Comparison of ENCODE assay signal across 30 cellular contexts in genomic region chr3:8519774-8520448, GRCh38. TPM values are rescaled to one million over a fixed set of nuclear protein-coding genes. Genes with fewer than 3 reads are reported as not detected.
A peak's percentile ranks its signal among the peaks of the same experiment; 100 is the strongest.
DNase-seq lines count a peak whose midpoint lies in the region; ATAC-seq, FAIRE-seq and TF ChIP-seq lines count a peak whose summit lies in the region.
"Had no signal": no experiment of that assay in that cellular context is flagged by ENCODE, and none has a peak within 500 bp of the region (broad histone marks: within the 10 kb centered on the region; RNA-seq: fewer than 3 reads in every experiment).

No MANE protein-coding gene starts in this region.

- no peak for FAIRE-seq in H1 (lab: Jason Lieb, UNC)
- FAIRE-seq: GM18507, islet of Langerhans, RCC 7860 had no signal

- POLR2A ChIA-PET in MCF 10A (lab: Yijun Ruan, JAX) (no interaction called here), H1 (lab: Charles Lee; ENCODE audit: partially characterized antibody) (no interaction called here)

- TF ChIP-seq CTCF in MCF 10A (IDR thresholded peaks at IDR 0.05; ENCODE audit: unreplicated experiment) (no peak), breast epithelium (IDR thresholded peaks at IDR 0.05) (no peak), H1 (IDR thresholded peaks at IDR 0.05; ENCODE audit: control extremely low read depth in 1 of 3, insufficient read depth in 1 of 3, low read depth in 1 of 3, low read length in 3 of 3) (no peak), osteocyte (IDR thresholded peaks at IDR 0.05) (no peak), upper lobe of right lung (IDR thresholded peaks at IDR 0.05) (no peak)

- H2BK12ac ChIP-seq in H1 (ENCODE audit: low read depth, low read length), result no peak overlapping the region

- H3K14ac ChIP-seq in H1 (ENCODE audit: insufficient read length), result no peak overlapping the region

- peaks cover 8% of the 10 kb centered on the region for H3K9me3 Mint-ChIP-seq in MCF 10A (ENCODE audit: unreplicated experiment)
- H3K9me3 Mint-ChIP-seq in osteocyte (ENCODE audit: unreplicated experiment), result peaks cover 6% of the 10 kb centered on the region
- H3K9me3 Mint-ChIP-seq: activated naive CD4-positive, alpha-beta T cell treated with anti-CD3 and anti-CD28 coated beads, Interleukin-2, amount 10 ng/mL, durations not matched to agents 7 days and 5 days; dendritic cell treated with granulocyte-macrophage colony-stimulating factor and Interleukin-4, amounts not matched to agents 40 ng/mL and 50 ng/mL, for 4 days had no signal

- H2BK120ac ChIP-seq in H1 (replicated peaks; ENCODE audit: low read depth, low read length), result no peak overlapping the region

- H2AK5ac ChIP-seq in H1 (ENCODE audit: low read depth, low read length), result no peak overlapping the region

- H3K27me3 ChIP-seq in breast epithelium, result no peaks in the 10 kb centered on the region
- no peaks in the 10 kb centered on the region for H3K27me3 ChIP-seq in H1 (replicated peaks in 1 of 4; ENCODE audit: control insufficient read depth in 3 of 4, extremely low read depth in 1 of 4, insufficient read depth in 3 of 4, low read length in 3 of 4)
- no peaks in the 10 kb centered on the region for H3K27me3 ChIP-seq in upper lobe of right lung
- H3K27me3 ChIP-seq: suprapubic skin had no signal

- H3K27me3 Mint-ChIP-seq in MCF 10A (ENCODE audit: insufficient read depth, unreplicated experiment) (no peaks in the 10 kb centered on the region), osteocyte (ENCODE audit: unreplicated experiment) (no peaks in the 10 kb centered on the region)

- H3K27ac ChIP-seq in breast epithelium (no peak overlapping the region), H1 (ENCODE audit: low read depth, low read length) (no peak overlapping the region), upper lobe of right lung (peak overlapping the region; percentile 40)
- H3K27ac ChIP-seq: 22Rv1, suprapubic skin had no signal

- H3K4me1 Mint-ChIP-seq in MCF 10A (ENCODE audit: insufficient read depth, unreplicated experiment), result peaks cover 21% of the 10 kb centered on the region
- peaks cover 83% of the 10 kb centered on the region for H3K4me1 Mint-ChIP-seq in osteocyte (ENCODE audit: unreplicated experiment)
- H3K4me1 Mint-ChIP-seq: activated naive CD4-positive, alpha-beta T cell treated with anti-CD3 and anti-CD28 coated beads, Interleukin-2, amount 10 ng/mL, durations not matched to agents 7 days and 5 days; naive B cell; stimulated activated naive B cell treated with anti-CD40 and anti-IgM and Interleukin-4, amounts not matched to agents 10 μg/mL and 1 μg/mL and 100 μg/mL, for 72 hours; T-cell had no signal

- no peak overlapping the region for H3K9ac ChIP-seq in H1 (replicated peaks in 1 of 4; ENCODE audit: extremely low read depth in 1 of 4, low read depth in 3 of 4, low read length in 3 of 4)

- intact Hi-C loops in MCF 10A (cut with micrococcal nuclease), result no loop called here
- intact Hi-C loops in breast epithelium (cut with DNase I; ENCODE audit: low total_unique reads), result no loop called here
- intact Hi-C loops in upper lobe of right lung (cut with DNase I), result no loop called here

- peak overlapping the region; percentile 8 for H3K27ac Mint-ChIP-seq in MCF 10A (ENCODE audit: low read depth, unreplicated experiment)
- H3K27ac Mint-ChIP-seq in osteocyte (ENCODE audit: unreplicated experiment), result peak overlapping the region; percentile 76
- H3K27ac Mint-ChIP-seq: activated naive CD4-positive, alpha-beta T cell treated with anti-CD3 and anti-CD28 coated beads, Interleukin-2, amount 10 ng/mL, durations not matched to agents 7 days and 5 days; dendritic cell treated with granulocyte-macrophage colony-stimulating factor and Interleukin-4, amounts not matched to agents 40 ng/mL and 50 ng/mL, for 4 days; naive B cell; stimulated activated naive B cell treated with anti-CD40 and anti-IgM and Interleukin-4, amounts not matched to agents 10 μg/mL and 1 μg/mL and 100 μg/mL, for 72 hours; T-cell had no signal

- no peak overlapping the region for H3K23ac ChIP-seq in H1 (ENCODE audit: insufficient read length)

- H3K36me3 ChIP-seq in breast epithelium, result no peaks in the 10 kb centered on the region
- H3K36me3 ChIP-seq in H1 (ENCODE audit: control insufficient read depth in 2 of 4, insufficient read depth in 4 of 4, low read length in 3 of 4), result 0 out of 8 replicates have a peak, but pooled peaks cover 0 to 5% (median 0%) of the 10 kb centered on the region in 4 experiments
- H3K36me3 ChIP-seq in upper lobe of right lung, result peaks cover 5% of the 10 kb centered on the region
- H3K36me3 ChIP-seq: suprapubic skin had no signal

- H3K36me3 Mint-ChIP-seq in MCF 10A (ENCODE audit: insufficient read depth, unreplicated experiment), result no peaks in the 10 kb centered on the region
- H3K36me3 Mint-ChIP-seq in osteocyte (ENCODE audit: unreplicated experiment), result peaks cover 57% of the 10 kb centered on the region
- H3K36me3 Mint-ChIP-seq: activated naive CD4-positive, alpha-beta T cell treated with anti-CD3 and anti-CD28 coated beads, Interleukin-2, amount 10 ng/mL, durations not matched to agents 7 days and 5 days; naive B cell; stimulated activated naive B cell treated with anti-CD40 and anti-IgM and Interleukin-4, amounts not matched to agents 10 μg/mL and 1 μg/mL and 100 μg/mL, for 72 hours; T-cell had no signal

- TF ChIP-seq RAD21 in H1 (IDR thresholded peaks at IDR 0.05 in 1 of 2, conservative IDR thresholded peaks at IDR 0.05 in 1 of 2; ENCODE audit: low read depth in 2 of 2, low read length in 2 of 2), result no peak

- H3K4me2 ChIP-seq in H1 (ENCODE audit: insufficient read depth in 1 of 2, low read depth in 2 of 2, low read length in 2 of 2), result no peak overlapping the region

- H3K9me3 ChIP-seq in breast epithelium (no peaks in the 10 kb centered on the region), H1 (ENCODE audit: insufficient read depth in 2 of 2, low read depth in 1 of 2, low read length in 1 of 2) (no peaks in the 10 kb centered on the region; a peak in 1 of 4 replicates), upper lobe of right lung (no peaks in the 10 kb centered on the region)
- H3K9me3 ChIP-seq: suprapubic skin had no signal

- no peak overlapping the region for H4K5ac ChIP-seq in H1 (ENCODE audit: insufficient read length, low read depth, low read length)

- DNase-seq in MCF 10A (ENCODE audit: unreplicated experiment) (no peak), breast epithelium (ENCODE audit: low spot score in 2 of 2) (no peak), H1 (ENCODE audit: low read depth in 1 of 2, low spot score in 2 of 2) (no peak), osteocyte (ENCODE audit: extremely low spot score, unreplicated experiment) (no peak), upper lobe of right lung (no peak), AG08395 (ENCODE audit: low spot score) (no peak)
- DNase-seq: activated CD4-positive, alpha-beta T cell treated with anti-CD3 and anti-CD28 coated beads, Interleukin-2, amount 50 U/mL, for 48 hours; activated CD4-positive, CD25-positive, alpha-beta regulatory T cell; activated naive CD4-positive, alpha-beta T cell treated with anti-CD3 and anti-CD28 coated beads, Interleukin-2, amount 10 ng/mL, durations not matched to agents 7 days and 5 days; amniotic stem cell; Calu3; DND-41; left ventricle myocardium superior; naive B cell; NCI-H1105; NCI-H187 treated with DMSO at 0.1 percent for 48 hours; nucleus accumbens; stimulated activated CD4-positive, alpha-beta T cell treated with anti-CD3 and anti-CD28 coated beads, Interleukin-12 subunit alpha, Interleukin-12 subunit beta, amount 100 ng/mL, for 4 hours; stimulated activated CD4-positive, alpha-beta T cell treated with anti-CD3 and anti-CD28 coated beads, Interleukin-4, amount 100 ng/mL, for 4 hours; stimulated activated naive B cell treated with anti-CD40 and anti-IgM and Interleukin-4, amounts not matched to agents 10 μg/mL and 1 μg/mL and 100 μg/mL, for 72 hours; T-cell had no signal

- H3K4ac ChIP-seq in H1 (replicated peaks; ENCODE audit: insufficient read length, low read depth, low read length), result no peak overlapping the region

- no peak overlapping the region for H4K8ac ChIP-seq in H1 (ENCODE audit: extremely low read depth, insufficient read depth, low read length)

- no peak overlapping the region for H2BK20ac ChIP-seq in H1 (ENCODE audit: low read length)

- no peak for TF ChIP-seq POLR2A in breast epithelium (IDR thresholded peaks at IDR 0.05)
- TF ChIP-seq POLR2A in H1 (IDR thresholded peaks at IDR 0.05; ENCODE audit: control extremely low read depth in 1 of 2, low read depth in 2 of 2, low read length in 2 of 2), result no peak

- CTCF ChIA-PET in MCF 10A (lab: Yijun Ruan, JAX) (interaction anchor here (0.9 kb wide), 1 partner anchor 194 kb away, joined by 3 read pairs; no protein-coding TSS in a partner anchor), H1 (lab: Charles Lee; ENCODE audit: partially characterized antibody) (interaction anchor here (1.0 kb wide), 1 partner anchor 82 kb away, joined by 3 read pairs; no protein-coding TSS in a partner anchor)

- H3K4me1 ChIP-seq in breast epithelium (no peaks in the 10 kb centered on the region), H1 (replicated peaks in 1 of 4; ENCODE audit: control insufficient read depth in 3 of 4, insufficient read depth in 4 of 4, low read length in 3 of 4) (peaks cover 0 to 10% (median 4%) of the 10 kb centered on the region in 4 experiments; a peak in 3 of 7 replicates), upper lobe of right lung (peaks cover 81% of the 10 kb centered on the region)

- no TSS peak for BruUV-seq in MCF 10A (replicated peaks; lab: Mats Ljungman, UMichigan)

- TF ChIP-seq EP300 in H1 (IDR thresholded peaks at IDR 0.05; ENCODE audit: borderline replicate concordance in 1 of 2, low read depth in 2 of 2, low read length in 2 of 2), result no peak

- no peak overlapping the region for H2AFZ ChIP-seq in H1 (ENCODE audit: low read length)

- no peak for ATAC-seq in upper lobe of right lung
- ATAC-seq in HG02840 (IDR thresholded peaks at IDR 0.05; ENCODE audit: low FRiP score, unreplicated experiment), result no peak
- ATAC-seq in GM21737 (IDR thresholded peaks at IDR 0.05; ENCODE audit: unreplicated experiment), result no peak
- ATAC-seq: left ventricle myocardium superior; stimulated activated naive B cell treated with anti-CD40 and anti-IgM and Interleukin-4, amounts not matched to agents 10 μg/mL and 1 μg/mL and 100 μg/mL, for 72 hours; T-cell had no signal

- H3K79me1 ChIP-seq in H1 (ENCODE audit: low read depth, low read length), result no peaks in the 10 kb centered on the region; the same call in 1 of the 2 replicates

- H3K4me3 ChIP-seq in breast epithelium, result no peak overlapping the region
- no peak overlapping the region for H3K4me3 ChIP-seq in H1 (ENCODE audit: extremely low read depth in 1 of 4, insufficient read depth in 2 of 4, low read depth in 3 of 4, low read length in 4 of 4)
- no peak overlapping the region for H3K4me3 ChIP-seq in upper lobe of right lung
- H3K4me3 ChIP-seq: suprapubic skin had no signal

- no peak overlapping the region for H3K18ac ChIP-seq in H1 (ENCODE audit: extremely low read depth, low read length)

- no peaks in the 10 kb centered on the region for H3K79me2 ChIP-seq in H1 (ENCODE audit: control insufficient read depth in 1 of 2, insufficient read depth in 2 of 2, low read length in 2 of 2)

- no peak overlapping the region for H4K91ac ChIP-seq in H1 (replicated peaks; ENCODE audit: insufficient read length, low read length)

- H3K4me3 Mint-ChIP-seq in MCF 10A (ENCODE audit: unreplicated experiment) (no peak overlapping the region), osteocyte (ENCODE audit: unreplicated experiment) (no peak overlapping the region)
- H3K4me3 Mint-ChIP-seq: activated naive CD4-positive, alpha-beta T cell treated with anti-CD3 and anti-CD28 coated beads, Interleukin-2, amount 10 ng/mL, durations not matched to agents 7 days and 5 days; dendritic cell treated with granulocyte-macrophage colony-stimulating factor and Interleukin-4, amounts not matched to agents 40 ng/mL and 50 ng/mL, for 4 days; mesothelial cell of epicardium; naive B cell; stimulated activated naive B cell treated with anti-CD40 and anti-IgM and Interleukin-4, amounts not matched to agents 10 μg/mL and 1 μg/mL and 100 μg/mL, for 72 hours; T-cell had no signal

- H4K20me1 ChIP-seq in H1 (replicated peaks in 1 of 2; ENCODE audit: control insufficient read depth in 1 of 2, insufficient read depth in 2 of 2, low read length in 2 of 2), result no peaks in the 10 kb centered on the region

- H2BK5ac ChIP-seq in H1 (ENCODE audit: low read depth, low read length), result no peak overlapping the region

- H2BK15ac ChIP-seq in H1 (ENCODE audit: low read length), result no peak overlapping the region

- WGBS in H1 (ENCODE audit: extremely low coverage in 1 of 2, insufficient coverage in 1 of 2, insufficient read length in 1 of 2, insufficient replicate concordance in 2 of 2, low coverage in 1 of 2, low lambda C conversion rate in 2 of 2, missing lambda C conversion rate in 1 of 2), 2 experiments, result 52% methylated on average over 2 of the region's 2 CpGs; no CpG with 5 or more reads in 1 of the 2 experiments

- no peaks in the 10 kb centered on the region; the same call in 1 of the 2 replicates for H3K23me2 ChIP-seq in H1 (ENCODE audit: low read depth, low read length)

- no peak overlapping the region for H3K56ac ChIP-seq in H1 (replicated peaks; ENCODE audit: insufficient read length, low read depth, low read length)

RNA-seq across cellular contexts. Expression of gene LMCD1, which starts 18.3 kb away (rescaled TPM):
- total RNA-seq in MCF 10A (2022) (0.63 and 0.83 TPM in 2 replicates), breast epithelium (100 to 1,000 TPM in 2 of 3 donors, 10 to 100 TPM in 1; 53.0 to 228 (median 105) TPM), osteocyte (135 and 136 TPM in 2 replicates), upper lobe of right lung (174 TPM)
- total RNA-seq in H1 (2021; fragmentation: NEBNext Ultra II Directional; extraction: Animal tissue kit (Norgen Biotek cat#: 25700)), result 26.5 and 30.1 TPM in 2 replicates
- polyA plus RNA-seq in H1 (2011; rRNA removed), result 12.3 and 20.2 TPM in 2 replicates
- polyA plus RNA-seq in H1 (2011; cell fraction: cytosol; rRNA removed), result 24.9 TPM
- polyA plus RNA-seq in H1 (2011; cell fraction: nucleus; rRNA removed), result 22.4 TPM
- 17.0 to 23.2 TPM (median 19.9 TPM) in 4 replicates for polyA plus RNA-seq in H1 (2012, experiment 1 of 2)
- 18.9 TPM for polyA plus RNA-seq in H1 (2012, experiment 2 of 2)
- polyA plus RNA-seq in H1 (2013, experiment 1 of 2), result 15.1 TPM
- polyA plus RNA-seq in H1 (2013, experiment 2 of 2), result 14.1 TPM
- 11.0 and 13.7 TPM in 2 replicates for polyA minus RNA-seq in H1 (2011; rRNA and poly(A)+ RNA removed)
- 10.3 TPM for polyA minus RNA-seq in H1 (2011; cell fraction: cytosol; rRNA and poly(A)+ RNA removed)
- 19.9 TPM for polyA minus RNA-seq in H1 (2011; cell fraction: nucleus; rRNA and poly(A)+ RNA removed)

Comparison
In these comparisons a context has a peak if more than half of its experiments do, and no peak if none do; other contexts are left out.
1. RNA of gene LMCD1, which starts 18.3 kb away (total RNA-seq): 174 TPM in upper lobe of right lung (single experiment), 135 to 136 TPM in osteocyte, 53.0 to 228 TPM in breast epithelium and 26.5 to 30.1 TPM in H1; 0.63 to 0.83 TPM in MCF 10A; every median in the first group is over 10 times any median in the second.